ENCODE assay signal across 8 cellular contexts in genomic region chr16:2009791-2010510, GRCh38. TPM values are rescaled to one million over a fixed set of nuclear protein-coding genes. Genes with fewer than 3 reads are reported as not detected.
DNase-seq lines count a peak whose midpoint lies in the region; FAIRE-seq and TF ChIP-seq lines count a peak whose summit lies in the region.

TSS of gene ZNF598 (minus strand) at chr16:2009821.

- H3K4me3 Mint-ChIP-seq in HFFc6, result peak within 1 kb of the TSS; percentile 95
- H3K4me3 Mint-ChIP-seq in T-helper 2 cell treated with Interferon-gamma antibody and Interleukin-4, amounts not matched to agents 5 μg/mL and 100 μg/mL, for 36 hours, result peak within 1 kb of the TSS; percentile 90
- H3K4me3 Mint-ChIP-seq in astrocyte (ENCODE audit: unreplicated experiment), result peak within 1 kb of the TSS; percentile 90

- H3K36me3 ChIP-seq in astrocyte (ENCODE audit: insufficient read depth, low read length) (no peaks in the 10 kb centered on the region), hepatocyte (replicated peaks; ENCODE audit: insufficient read depth, low read depth) (no peaks in the 10 kb centered on the region)

- H3K9me2 ChIP-seq in hepatocyte (replicated peaks; ENCODE audit: insufficient read depth), result no peaks in the 10 kb centered on the region

- peak within 1 kb of the TSS; percentile 94 for H3K9ac ChIP-seq in astrocyte (ENCODE audit: low read length)

- H3K4me3 ChIP-seq in GM08714 (ENCODE audit: low read length) (peak within 1 kb of the TSS; percentile 93), astrocyte (ENCODE audit: insufficient read depth, low read depth, low read length) (peak within 1 kb of the TSS; percentile 88), hepatocyte (peak within 1 kb of the TSS; percentile 93)

- DNase-seq in HFFc6 (peak; percentile 74), NCI-H1105 (lab: John Stamatoyannopoulos, UW) (peak; percentile 62), astrocyte (ENCODE audit: low read depth) (peak; percentile 69), hepatocyte (ENCODE audit: low spot score) (peak; percentile 96), retina (peak; percentile 94), GOT3 (lab: John Stamatoyannopoulos, UW) (no peak)
- DNase-seq in T-helper 2 cell treated with Interferon-gamma antibody and Interleukin-4, amounts not matched to agents 5 μg/mL and 100 μg/mL, for 36 hours (ENCODE audit: low spot score), result peak; percentile 82

- peaks cover 30% of the 10 kb centered on the region for H3K4me1 ChIP-seq in astrocyte (ENCODE audit: insufficient read depth, low read length)
- peaks cover 28% of the 10 kb centered on the region for H3K4me1 ChIP-seq in hepatocyte (ENCODE audit: insufficient read depth)

- FAIRE-seq in astrocyte (lab: Jason Lieb, UNC), result no peak

- peak within 1 kb of the TSS; percentile 100 for H3K4me2 ChIP-seq in astrocyte (ENCODE audit: low read length)
- H3K4me2 ChIP-seq in hepatocyte, result peak within 1 kb of the TSS; percentile 86

- H3K79me2 ChIP-seq in astrocyte (ENCODE audit: insufficient read depth, low read length) (peaks cover 56% of the 10 kb centered on the region), hepatocyte (peaks cover 50% of the 10 kb centered on the region)

- 0 out of 2 replicates have a peak, but pooled peaks have one; percentile 10 for TF ChIP-seq CTCF in HFFc6 (IDR thresholded peaks at IDR 0.05)
- no peak for TF ChIP-seq CTCF in astrocyte (IDR thresholded peaks at IDR 0.05; ENCODE audit: insufficient read depth, low read depth, low read length)
- TF ChIP-seq CTCF in hepatocyte (IDR thresholded peaks at IDR 0.05; ENCODE audit: poor library complexity), result no peak

- H3K27me3 ChIP-seq in astrocyte (ENCODE audit: insufficient read depth, low read length) (no peaks in the 10 kb centered on the region), hepatocyte (no peaks in the 10 kb centered on the region)

- H3K4me1 Mint-ChIP-seq in HFFc6 (ENCODE audit: low read depth) (peaks cover 26% of the 10 kb centered on the region), astrocyte (ENCODE audit: low read depth, unreplicated experiment) (peaks cover 18% of the 10 kb centered on the region)
- H3K4me1 Mint-ChIP-seq in T-helper 2 cell treated with Interferon-gamma antibody and Interleukin-4, amounts not matched to agents 5 μg/mL and 100 μg/mL, for 36 hours (ENCODE audit: low read depth), result peaks cover 25% of the 10 kb centered on the region

- H4K20me1 ChIP-seq in astrocyte (ENCODE audit: insufficient read depth, low read length) (peaks cover 42% of the 10 kb centered on the region), hepatocyte (ENCODE audit: insufficient read depth, poor library complexity, severe bottlenecking) (peaks cover 43% of the 10 kb centered on the region)

- 4% methylated on average over 41 of the region's 52 CpGs for WGBS in hepatocyte (ENCODE audit: low lambda C conversion rate, missing lambda C conversion rate)

- H3K27ac Mint-ChIP-seq in HFFc6 (peak within 1 kb of the TSS; percentile 98), astrocyte (ENCODE audit: unreplicated experiment) (peak within 1 kb of the TSS; percentile 85)
- H3K27ac Mint-ChIP-seq in T-helper 2 cell treated with Interferon-gamma antibody and Interleukin-4, amounts not matched to agents 5 μg/mL and 100 μg/mL, for 36 hours, result peak within 1 kb of the TSS; percentile 98

- H3K9me3 ChIP-seq in astrocyte (ENCODE audit: insufficient read depth, low read depth, low read length) (no peaks in the 10 kb centered on the region), hepatocyte (ENCODE audit: low read depth) (no peaks in the 10 kb centered on the region)

- H3K9me3 Mint-ChIP-seq in HFFc6, result no peaks in the 10 kb centered on the region
- no peaks in the 10 kb centered on the region for H3K9me3 Mint-ChIP-seq in T-helper 2 cell treated with Interferon-gamma antibody and Interleukin-4, amounts not matched to agents 5 μg/mL and 100 μg/mL, for 36 hours
- H3K9me3 Mint-ChIP-seq in astrocyte (ENCODE audit: unreplicated experiment), result no peaks in the 10 kb centered on the region

- H3K36me3 Mint-ChIP-seq in HFFc6 (ENCODE audit: low read depth) (peaks cover 5% of the 10 kb centered on the region; the same call in 1 of the 2 replicates), astrocyte (ENCODE audit: low read depth, unreplicated experiment) (peaks cover 4% of the 10 kb centered on the region)
- peaks cover 9% of the 10 kb centered on the region for H3K36me3 Mint-ChIP-seq in T-helper 2 cell treated with Interferon-gamma antibody and Interleukin-4, amounts not matched to agents 5 μg/mL and 100 μg/mL, for 36 hours (ENCODE audit: low read depth)

- H2AFZ ChIP-seq in astrocyte (ENCODE audit: low read depth, low read length), result peak within 1 kb of the TSS; percentile 84
- peak within 1 kb of the TSS; percentile 62 for H2AFZ ChIP-seq in hepatocyte

- peak within 1 kb of the TSS; percentile 83 for H3K27ac ChIP-seq in astrocyte (ENCODE audit: low read depth, low read length)
- H3K27ac ChIP-seq in hepatocyte, result peak within 1 kb of the TSS; percentile 99

- peaks cover 2% of the 10 kb centered on the region; the same call in 1 of the 2 replicates for H3K27me3 Mint-ChIP-seq in HFFc6 (ENCODE audit: insufficient read depth)
- H3K27me3 Mint-ChIP-seq in T-helper 2 cell treated with Interferon-gamma antibody and Interleukin-4, amounts not matched to agents 5 μg/mL and 100 μg/mL, for 36 hours (ENCODE audit: low read depth), result no peaks in the 10 kb centered on the region
- no peaks in the 10 kb centered on the region for H3K27me3 Mint-ChIP-seq in astrocyte (ENCODE audit: low read depth, unreplicated experiment)

RNA-seq across cellular contexts. Expression of gene ZNF598, which starts in this region (rescaled TPM):
- 10 to 100 TPM; 37.1 to 48.1 (median 40.7) TPM for total RNA-seq in HFFc6 (2021; fragmentation: NEBNext Ultra II Directional; extraction: Animal tissue kit (Norgen Biotek cat#: 25700))
- total RNA-seq in astrocyte (46.0 and 50.0 TPM in 2 replicates), hepatocyte (22.8 and 42.6 TPM in 2 replicates)
- polyA plus RNA-seq in hepatocyte, result 29.5 and 36.8 TPM in 2 replicates
